In genomic region chr9:124217839-124218437, GRCh38 we compare ENCODE assay signal across 12 cellular contexts. TPM values are rescaled to one million over a fixed set of nuclear protein-coding genes. Genes with fewer than 3 reads are reported as not detected.
DNase-seq lines count a peak whose midpoint lies in the region; ATAC-seq and TF ChIP-seq lines count a peak whose summit lies in the region.
"Had no signal": no experiment of that assay in that cellular context is flagged by ENCODE, and none has a peak within 500 bp of the region (broad histone marks: within the 10 kb centered on the region; RNA-seq: fewer than 3 reads in every experiment).

No MANE protein-coding gene starts in this region.

- no peaks in the 10 kb centered on the region for H3K36me3 Mint-ChIP-seq in CD4-positive, alpha-beta T cell (ENCODE audit: low read depth)

- H3K4me3 Mint-ChIP-seq in CD4-positive, alpha-beta T cell: no peak overlapping the region
- H3K4me3 Mint-ChIP-seq: activated naive CD4-positive, alpha-beta T cell treated with anti-CD3 and anti-CD28 coated beads for 36 hours had no signal

- POLR2A ChIA-PET in CD4-positive, alpha-beta T cell (lab: Charles Lee): no interaction called here

- intact Hi-C loops in left lung (cut with DNase I) (no loop called here), ovary (cut with DNase I) (no loop called here)
- intact Hi-C loops in CD4-positive, alpha-beta T cell (cut with DNase I, micrococcal nuclease): no loop called here

- peaks cover 0 to 4% (median 0%) of the 10 kb centered on the region in 11 experiments; a peak in 1 of 22 replicates for H4K20me1 ChIP-seq in BLaER1 treated with 17β-estradiol and CSF1 and Interleukin-3, amounts not matched to agents 10 nM and 100 nM

- H3K9ac ChIP-seq in BLaER1 treated with 17β-estradiol and CSF1 and Interleukin-3, amounts not matched to agents 10 nM and 100 nM: peak overlapping the region; percentile 26 to 95 (median 87); a peak in 20 of 22 replicates

- H3K36me3 ChIP-seq in BLaER1 treated with 17β-estradiol and CSF1 and Interleukin-3, amounts not matched to agents 10 nM and 100 nM: no peaks in the 10 kb centered on the region
- H3K36me3 ChIP-seq in RWPE2 (ENCODE audit: low read depth) (no peaks in the 10 kb centered on the region), left lung (no peaks in the 10 kb centered on the region), ovary (no peaks in the 10 kb centered on the region)

- peak overlapping the region; percentile 50 to 100 (median 97); a peak in 21 of 22 replicates for H3K27ac ChIP-seq in BLaER1 treated with 17β-estradiol and CSF1 and Interleukin-3, amounts not matched to agents 10 nM and 100 nM
- H3K27ac ChIP-seq in RWPE2 (ENCODE audit: poor library complexity, severe bottlenecking) (no peak overlapping the region), left lung (peak overlapping the region; percentile 33 to 89), ovary (no peak overlapping the region)
- no peak overlapping the region for H3K27ac ChIP-seq in CD4-positive, alpha-beta T cell (ENCODE audit: low read depth, low read length)

- WGBS in ovary, 3 donors: 79 to 87% (median 81%) methylated on average over 8 of the region's 8 CpGs

- no peaks in the 10 kb centered on the region for H3K9me3 Mint-ChIP-seq in CD4-positive, alpha-beta T cell
- H3K9me3 Mint-ChIP-seq: activated naive CD4-positive, alpha-beta T cell treated with anti-CD3 and anti-CD28 coated beads for 36 hours had no signal

- H3K4me1 Mint-ChIP-seq in CD4-positive, alpha-beta T cell (ENCODE audit: low read depth): peaks cover 36% of the 10 kb centered on the region

- peaks cover 98 to 100% (median 100%) of the 10 kb centered on the region in 10 experiments for H3K4me1 ChIP-seq in BLaER1 treated with 17β-estradiol and CSF1 and Interleukin-3, amounts not matched to agents 10 nM and 100 nM
- H3K4me1 ChIP-seq in RWPE2 (ENCODE audit: insufficient read depth, poor library complexity, severe bottlenecking) (no peaks in the 10 kb centered on the region), left lung (peaks cover 17 to 100% of the 10 kb centered on the region in 2 donors), ovary (ENCODE audit: insufficient read depth) (no peaks in the 10 kb centered on the region)

- TF ChIP-seq CTCF in RWPE2 (IDR thresholded peaks at IDR 0.05; ENCODE audit: poor library complexity, severe bottlenecking): no peak
- no peak for TF ChIP-seq CTCF in left lung (IDR thresholded peaks at IDR 0.05)
- no peak for TF ChIP-seq CTCF in CD4-positive, alpha-beta T cell (IDR thresholded peaks at IDR 0.05)
- no peak for TF ChIP-seq CTCF in ovary (IDR thresholded peaks at IDR 0.05)

- CTCF ChIA-PET in CD4-positive, alpha-beta T cell (lab: Charles Lee): no interaction called here

- H3K27me3 ChIP-seq in BLaER1 treated with 17β-estradiol and CSF1 and Interleukin-3, amounts not matched to agents 10 nM and 100 nM: no peaks in the 10 kb centered on the region
- H3K27me3 ChIP-seq in RWPE2 (ENCODE audit: insufficient read depth, poor library complexity, severe bottlenecking) (no peaks in the 10 kb centered on the region), left lung (no peaks in the 10 kb centered on the region), ovary (no peaks in the 10 kb centered on the region)
- no peaks in the 10 kb centered on the region for H3K27me3 ChIP-seq in CD4-positive, alpha-beta T cell (ENCODE audit: control insufficient read depth, insufficient read depth, low read length)

- peak; percentile 26 for ATAC-seq in GM21717 (IDR thresholded peaks at IDR 0.05; ENCODE audit: unreplicated experiment)
- no peak for ATAC-seq in RWPE2 (ENCODE audit: low read depth)
- no peak for ATAC-seq in left lung
- ATAC-seq in CD4-positive, alpha-beta T cell (ENCODE audit: poor library complexity): no peak

- DNase-seq in RWPE2 (ENCODE audit: low spot score) (peak; percentile 32), left lung (peak in 1 of 2 donors; percentile 42), dedifferentiated amniotic fluid mesenchymal stem cell (ENCODE audit: extremely low spot score) (no peak), COLO829 (ENCODE audit: low spot score) (no peak), ovary (no peak)
- no peak for DNase-seq in CD4-positive, alpha-beta T cell
- DNase-seq: NCI-H510A, T1000 had no signal

- H3K9me3 ChIP-seq in BLaER1 treated with 17β-estradiol and CSF1 and Interleukin-3, amounts not matched to agents 10 nM and 100 nM (replicated peaks in 1 of 11): no peaks in the 10 kb centered on the region
- H3K9me3 ChIP-seq in RWPE2 (ENCODE audit: severe bottlenecking) (no peaks in the 10 kb centered on the region), left lung (no peaks in the 10 kb centered on the region), ovary (no peaks in the 10 kb centered on the region)
- no peaks in the 10 kb centered on the region for H3K9me3 ChIP-seq in CD4-positive, alpha-beta T cell (ENCODE audit: control insufficient read depth, low read length)

- TF ChIP-seq POLR2A in ovary (IDR thresholded peaks at IDR 0.05): no peak

- H3K4me3 ChIP-seq in BLaER1 treated with 17β-estradiol and CSF1 and Interleukin-3, amounts not matched to agents 10 nM and 100 nM: peak overlapping the region in 6 of 10 experiments; percentile 35 to 53 (median 47); a peak in 5 of 20 replicates
- no peak overlapping the region for H3K4me3 ChIP-seq in RWPE2 (ENCODE audit: severe bottlenecking)
- H3K4me3 ChIP-seq in left lung: no peak overlapping the region
- no peak overlapping the region for H3K4me3 ChIP-seq in ovary

- no peaks in the 10 kb centered on the region for H3K27me3 Mint-ChIP-seq in CD4-positive, alpha-beta T cell

- H3K27ac Mint-ChIP-seq in CD4-positive, alpha-beta T cell: no peak overlapping the region
- H3K27ac Mint-ChIP-seq: activated naive CD4-positive, alpha-beta T cell treated with anti-CD3 and anti-CD28 coated beads for 36 hours; progenitor cell of endocrine pancreas had no signal

- no peak for TF ChIP-seq EP300 in ovary (IDR thresholded peaks at IDR 0.05)

- peak overlapping the region; percentile 82 to 99 (median 93) for H3K4me2 ChIP-seq in BLaER1 treated with 17β-estradiol and CSF1 and Interleukin-3, amounts not matched to agents 10 nM and 100 nM

RNA-seq across cellular contexts. Expression of gene NEK6, which starts 39.8 kb away (rescaled TPM):
- total RNA-seq in left lung: 100 to 1,000 TPM; 104 to 132 TPM
- total RNA-seq in CD4-positive, alpha-beta T cell: 1 to 10 TPM in 1 of 2 experiments, under 1 TPM in 1; 0.89 to 1.7 TPM
- total RNA-seq in ovary: 10 to 100 TPM in 5 of 7 donors, 1 to 10 TPM in 2; 7.2 to 45.1 (median 22.8) TPM
- polyA plus RNA-seq in ovary: 10 to 100 TPM in 1 of 2 donors, 1 to 10 TPM in 1; 7.6 to 23.0 TPM

Comparison
In these comparisons a context has a peak if more than half of its experiments do, and no peak if none do; other contexts are left out.
1. H3K27ac ChIP-seq: peak in BLaER1 treated with 17β-estradiol and CSF1 and Interleukin-3, amounts not matched to agents 10 nM and 100 nM (11 of 11) and left lung (2 of 2); none in RWPE2 (single experiment), CD4-positive, alpha-beta T cell (single experiment) and ovary (0 of 2).
2. H3K4me3 ChIP-seq: peak in BLaER1 treated with 17β-estradiol and CSF1 and Interleukin-3, amounts not matched to agents 10 nM and 100 nM (6 of 10); none in RWPE2 (single experiment), left lung (0 of 2) and ovary (single experiment).